In the genomic region with DNA sequence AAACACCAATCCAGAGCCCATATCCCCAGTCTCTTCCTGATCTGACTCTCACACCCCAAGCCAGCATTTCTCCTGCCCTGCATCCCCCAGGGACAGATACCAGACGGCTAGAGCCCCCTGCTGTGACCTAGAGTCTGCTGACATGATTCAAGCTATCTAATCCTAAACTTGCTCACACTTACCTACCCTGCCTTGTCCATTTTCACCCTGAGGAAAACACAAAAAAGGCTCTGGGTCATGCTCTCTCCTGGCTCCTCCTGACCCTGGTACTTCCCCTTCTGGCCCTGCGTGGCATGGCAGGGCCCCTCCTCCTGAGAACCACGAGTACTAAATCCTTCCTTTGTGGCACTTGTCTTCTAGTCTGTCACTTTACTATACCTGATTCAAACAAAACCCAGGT, we compare ENCODE assay signal across 11 cellular contexts. TPM values are rescaled to one million over a fixed set of nuclear protein-coding genes. Genes with fewer than 3 reads are reported as not detected.
DNase-seq lines count a peak whose midpoint lies in the region; ATAC-seq, FAIRE-seq and TF ChIP-seq lines count a peak whose summit lies in the region.
"Had no signal": no experiment of that assay in that cellular context is flagged by ENCODE, and none has a peak within 500 bp of the region (broad histone marks: within the 10 kb centered on the region; RNA-seq: fewer than 3 reads in every experiment).

No MANE protein-coding gene starts in this region.

- ATAC-seq in K562, result no peak
- ATAC-seq in stimulated activated memory B cell treated with anti-CD40 and anti-IgM and Interleukin-4, amounts not matched to agents 10 μg/mL and 1 μg/mL and 100 μg/mL, for 72 hours, result no peak
- ATAC-seq in GM19467 (IDR thresholded peaks at IDR 0.05; ENCODE audit: unreplicated experiment), result no peak

- H3K4me1 Mint-ChIP-seq in activated naive CD4-positive, alpha-beta T cell treated with anti-CD3 and anti-CD28 coated beads, Interleukin-2, amount 50 U/mL, for 24 hours, result peaks cover 17% of the 10 kb centered on the region
- H3K4me1 Mint-ChIP-seq in stimulated activated memory B cell treated with anti-CD40 and anti-IgM and Interleukin-4, amounts not matched to agents 10 μg/mL and 1 μg/mL and 100 μg/mL, for 72 hours, result peaks cover 40% of the 10 kb centered on the region

- no peak for TF ChIP-seq POLR2A in K562 (conservative IDR thresholded peaks at IDR 0.05)

- H3K27me3 ChIP-seq in K562 (ENCODE audit: control insufficient read depth in 2 of 2, insufficient read depth in 2 of 2, low read length in 2 of 2), result no peaks in the 10 kb centered on the region

- H3K36me3 Mint-ChIP-seq in activated naive CD4-positive, alpha-beta T cell treated with anti-CD3 and anti-CD28 coated beads, Interleukin-2, amount 50 U/mL, for 24 hours, result no peaks in the 10 kb centered on the region
- H3K36me3 Mint-ChIP-seq in stimulated activated memory B cell treated with anti-CD40 and anti-IgM and Interleukin-4, amounts not matched to agents 10 μg/mL and 1 μg/mL and 100 μg/mL, for 72 hours, result no peaks in the 10 kb centered on the region

- H3K79me2 ChIP-seq in K562 (ENCODE audit: control insufficient read depth, insufficient read depth, low read length), result peaks cover 16% of the 10 kb centered on the region

- TF ChIP-seq CTCF in K562 (IDR thresholded peaks at IDR 0.05 in 2 of 3, conservative IDR thresholded peaks at IDR 0.05 in 1 of 3; ENCODE audit: insufficient read depth in 2 of 3, low read depth in 1 of 3, low read length in 3 of 3), result 0 out of 6 replicates have a peak, but pooled peaks of 2 of the 3 experiments have one; percentile 7 to 22

- H4K20me1 ChIP-seq in K562 (replicated peaks; ENCODE audit: control insufficient read depth, insufficient read depth, low read length), result peaks cover 7% of the 10 kb centered on the region; the same call in 1 of the 2 replicates

- no peak overlapping the region for H3K27ac ChIP-seq in K562 (ENCODE audit: extremely low read depth, low read depth, low read length)

- in situ Hi-C loops in K562 (cut with MboI), result no loop called here

- WGBS in K562 (ENCODE audit: insufficient coverage, low coverage, missing lambda C conversion rate), result 15% methylated on average over 3 of the region's 3 CpGs

- H3K4me3 ChIP-seq in K562, result no peak overlapping the region

- no peak overlapping the region for H3K4me3 Mint-ChIP-seq in activated naive CD4-positive, alpha-beta T cell treated with anti-CD3 and anti-CD28 coated beads, Interleukin-2, amount 50 U/mL, for 24 hours
- no peak overlapping the region for H3K4me3 Mint-ChIP-seq in stimulated activated memory B cell treated with anti-CD40 and anti-IgM and Interleukin-4, amounts not matched to agents 10 μg/mL and 1 μg/mL and 100 μg/mL, for 72 hours

- H3K27me3 Mint-ChIP-seq in activated naive CD4-positive, alpha-beta T cell treated with anti-CD3 and anti-CD28 coated beads, Interleukin-2, amount 50 U/mL, for 24 hours, result no peaks in the 10 kb centered on the region
- no peaks in the 10 kb centered on the region for H3K27me3 Mint-ChIP-seq in stimulated activated memory B cell treated with anti-CD40 and anti-IgM and Interleukin-4, amounts not matched to agents 10 μg/mL and 1 μg/mL and 100 μg/mL, for 72 hours

- BruUV-seq in K562 (replicated peaks; lab: Mats Ljungman, UMichigan), result no TSS peak

- TF ChIP-seq RAD21 in K562 (CRISPR knock-in tag; conservative IDR thresholded peaks at IDR 0.05 in 1 of 2, IDR thresholded peaks at IDR 0.05 in 1 of 2), result no peak

- POLR2A ChIA-PET in K562 (lab: Yijun Ruan, JAX), result interaction anchor here (0.6 to 3.2 kb wide), 3 partner anchors 11 to 854 kb away, joined by 3 to 28 read pairs (median 5); a partner anchor contains a TSS

- intact Hi-C loops in K562 (cut with micrococcal nuclease), result no loop called here

- H3K4me1 ChIP-seq in K562 (replicated peaks in 1 of 2; ENCODE audit: control insufficient read depth in 2 of 2, insufficient read depth in 2 of 2, low read length in 2 of 2), result peaks cover 21 to 39% of the 10 kb centered on the region in 2 experiments; a peak in 4 of 5 replicates

- H3K27ac Mint-ChIP-seq in activated naive CD4-positive, alpha-beta T cell treated with anti-CD3 and anti-CD28 coated beads, Interleukin-2, amount 50 U/mL, for 24 hours, result peak overlapping the region; percentile 48
- H3K27ac Mint-ChIP-seq in stimulated activated memory B cell treated with anti-CD40 and anti-IgM and Interleukin-4, amounts not matched to agents 10 μg/mL and 1 μg/mL and 100 μg/mL, for 72 hours, result peak overlapping the region; percentile 6

- no peak overlapping the region for H3K4me2 ChIP-seq in K562 (ENCODE audit: insufficient read depth, low read length)

- H3K36me3 ChIP-seq in K562 (ENCODE audit: control insufficient read depth, insufficient read depth, low read length), result no peaks in the 10 kb centered on the region

- no peak for TF ChIP-seq EP300 in K562 (IDR thresholded peaks at IDR 0.05; ENCODE audit: low read length)

- CTCF ChIA-PET in K562 (lab: Yijun Ruan, JAX; ENCODE audit: low intra/inter-chr PET ratio), result no interaction called here

- no peaks in the 10 kb centered on the region for H3K9me3 ChIP-seq in K562 (replicated peaks; ENCODE audit: control insufficient read depth, insufficient read depth, low read depth, low read length)

- no peak for DNase-seq in activated naive CD4-positive, alpha-beta T cell treated with anti-CD3 and anti-CD28 coated beads, Interleukin-2, amount 50 U/mL, for 16 hours
- peak; percentile 22 for DNase-seq in NCI-H82 treated with DMSO at 0.1 percent for 48 hours (lab: John Stamatoyannopoulos, UW; ENCODE audit: unreplicated experiment)
- peak in 1 of 4 experiments; percentile 42 for DNase-seq in K562 (ENCODE audit: extremely low read depth in 1 of 4, low spot score in 3 of 4)
- no peak for DNase-seq in hypothalamus (lab: John Stamatoyannopoulos, UW)
- no peak for DNase-seq in superior temporal gyrus (ENCODE audit: extremely low spot score)
- DNase-seq: nucleus accumbens, SW 1271 had no signal

- no peaks in the 10 kb centered on the region for H3K9me3 Mint-ChIP-seq in activated naive CD4-positive, alpha-beta T cell treated with anti-CD3 and anti-CD28 coated beads, Interleukin-2, amount 50 U/mL, for 24 hours
- no peaks in the 10 kb centered on the region for H3K9me3 Mint-ChIP-seq in stimulated activated memory B cell treated with anti-CD40 and anti-IgM and Interleukin-4, amounts not matched to agents 10 μg/mL and 1 μg/mL and 100 μg/mL, for 72 hours

- peak overlapping the region; percentile 9 to 77; a peak in 2 of 4 replicates for H3K9ac ChIP-seq in K562 (ENCODE audit: insufficient read depth in 1 of 2, low read depth in 2 of 2, low read length in 2 of 2)

- H2AFZ ChIP-seq in K562 (ENCODE audit: low read depth, low read length), result peak overlapping the region; percentile 5

- FAIRE-seq in K562 (lab: Jason Lieb, UNC), result peak; percentile 76
- FAIRE-seq: HTR-8/SVneo had no signal

- no peaks in the 10 kb centered on the region for H3K9me1 ChIP-seq in K562 (ENCODE audit: control insufficient read depth, insufficient read depth, low read length)

RNA-seq across cellular contexts. Expression of a gene that starts 2.8 kb away (rescaled TPM):
- 63.1 and 259 TPM in 2 replicates for total RNA-seq in K562 (2011; cell fraction: chromatin; rRNA removed; ENCODE audit: low replicate concordance)
- 190 and 191 TPM in 2 replicates for total RNA-seq in K562 (2011; cell fraction: nucleolus; rRNA removed)
- total RNA-seq in K562 (2011; cell fraction: nucleoplasm; rRNA removed), result 87.1 and 99.6 TPM in 2 replicates
- 33.7 and 37.2 TPM in 2 replicates for total RNA-seq in K562 (2014; rRNA removed)
- total RNA-seq in K562 (2014; rRNA removed; fragmentation: Illumina TruSeq; extraction: Trizol), result 4.1 and 5.8 TPM in 2 replicates
- total RNA-seq in K562 (2015; rRNA removed; fragmentation: Illumina TruSeq; extraction: Trizol), result 10.4 and 14.9 TPM in 2 replicates
- 32.2 and 32.5 TPM in 2 replicates for total RNA-seq in K562 (2021)
- polyA plus RNA-seq in K562 (2011; rRNA removed), result 24.5 and 34.0 TPM in 2 replicates
- 36.0 and 79.6 TPM in 2 replicates for polyA plus RNA-seq in K562 (2011; cell fraction: cytosol; rRNA removed)
- 220 and 374 TPM in 2 replicates for polyA plus RNA-seq in K562 (2011; cell fraction: nucleus; rRNA removed)
- 26.1 and 37.6 TPM in 2 replicates for polyA plus RNA-seq in K562 (2012)
- polyA plus RNA-seq in K562 (2014; fragmentation: Illumina TruSeq; extraction: Trizol), result 18.6 and 24.3 TPM in 2 replicates
- under 1 TPM; 0.21 to 0.63 TPM for polyA plus RNA-seq in K562 (2014; fragmentation: Nextera tagmentation; extraction: Ambion mirVana)
- 45.3 and 47.0 TPM in 2 replicates for polyA plus RNA-seq in K562 (2014; rRNA removed)
- 9.5 and 12.2 TPM in 2 replicates for polyA minus RNA-seq in K562 (2011; rRNA and poly(A)+ RNA removed)
- 14.6 and 18.9 TPM in 2 replicates for polyA minus RNA-seq in K562 (2011; cell fraction: cytosol; rRNA and poly(A)+ RNA removed)
- polyA minus RNA-seq in K562 (2011; cell fraction: nucleus; rRNA and poly(A)+ RNA removed), result 40.5 and 60.7 TPM in 2 replicates

RNA-seq across cellular contexts. Expression of a gene that starts 12.3 kb away (rescaled TPM):
- total RNA-seq in K562 (2011; cell fraction: chromatin; rRNA removed; ENCODE audit: low replicate concordance), result 64.8 and 136 TPM in 2 replicates
- total RNA-seq in K562 (2011; cell fraction: nucleolus; rRNA removed), result 82.2 and 86.9 TPM in 2 replicates
- 72.2 and 86.4 TPM in 2 replicates for total RNA-seq in K562 (2011; cell fraction: nucleoplasm; rRNA removed)
- total RNA-seq in K562 (2014; rRNA removed) (71.7 and 91.1 TPM in 2 replicates), K562 (2014; rRNA removed; fragmentation: Illumina TruSeq; extraction: Trizol) (25.8 and 29.0 TPM in 2 replicates), K562 (2015; rRNA removed; fragmentation: Illumina TruSeq; extraction: Trizol) (53.8 and 54.1 TPM in 2 replicates), K562 (2021) (80.9 and 86.7 TPM in 2 replicates)
- polyA plus RNA-seq in K562 (2011; rRNA removed) (38.8 and 44.0 TPM in 2 replicates), K562 (2014; fragmentation: Illumina TruSeq; extraction: Trizol) (33.6 and 44.3 TPM in 2 replicates), K562 (2014; fragmentation: Nextera tagmentation; extraction: Ambion mirVana) (1 to 10 TPM; 1.0 to 2.4 TPM), K562 (2014; rRNA removed) (71.0 and 71.7 TPM in 2 replicates)
- polyA plus RNA-seq in K562 (2011; cell fraction: cytosol; rRNA removed), result 44.8 and 62.0 TPM in 2 replicates
- polyA plus RNA-seq in K562 (2011; cell fraction: nucleus; rRNA removed), result 169 and 210 TPM in 2 replicates
- 34.1 and 42.5 TPM in 2 replicates for polyA plus RNA-seq in K562 (2012)
- 13.9 and 22.3 TPM in 2 replicates for polyA minus RNA-seq in K562 (2011; rRNA and poly(A)+ RNA removed)
- 23.8 and 30.1 TPM in 2 replicates for polyA minus RNA-seq in K562 (2011; cell fraction: cytosol; rRNA and poly(A)+ RNA removed)
- polyA minus RNA-seq in K562 (2011; cell fraction: nucleus; rRNA and poly(A)+ RNA removed), result 27.6 and 35.2 TPM in 2 replicates

RNA-seq across cellular contexts. Expression of a gene that starts 16.1 kb away (rescaled TPM):
- total RNA-seq in K562 (2011; cell fraction: chromatin; rRNA removed; ENCODE audit: low replicate concordance), result 167 and 212 TPM in 2 replicates
- total RNA-seq in K562 (2011; cell fraction: nucleolus; rRNA removed), result 102 and 111 TPM in 2 replicates
- total RNA-seq in K562 (2011; cell fraction: nucleoplasm; rRNA removed), result 119 and 135 TPM in 2 replicates
- 63.8 and 69.8 TPM in 2 replicates for total RNA-seq in K562 (2014; rRNA removed)
- 25.6 and 31.9 TPM in 2 replicates for total RNA-seq in K562 (2014; rRNA removed; fragmentation: Illumina TruSeq; extraction: Trizol)
- total RNA-seq in K562 (2015; rRNA removed; fragmentation: Illumina TruSeq; extraction: Trizol), result 41.4 and 42.8 TPM in 2 replicates
- 76.0 and 80.3 TPM in 2 replicates for total RNA-seq in K562 (2021)
- 26.9 and 31.3 TPM in 2 replicates for polyA plus RNA-seq in K562 (2011; rRNA removed)
- 24.1 and 49.2 TPM in 2 replicates for polyA plus RNA-seq in K562 (2011; cell fraction: cytosol; rRNA removed)
- 85.2 and 132 TPM in 2 replicates for polyA plus RNA-seq in K562 (2011; cell fraction: nucleus; rRNA removed)
- 38.1 and 40.2 TPM in 2 replicates for polyA plus RNA-seq in K562 (2012)
- polyA plus RNA-seq in K562 (2014; fragmentation: Illumina TruSeq; extraction: Trizol), result 36.4 and 44.9 TPM in 2 replicates
- polyA plus RNA-seq in K562 (2014; fragmentation: Nextera tagmentation; extraction: Ambion mirVana), result 1 to 10 TPM; 2.2 to 3.8 TPM
- polyA plus RNA-seq in K562 (2014; rRNA removed), result 48.9 and 59.2 TPM in 2 replicates
- 46.2 and 56.3 TPM in 2 replicates for polyA minus RNA-seq in K562 (2011; rRNA and poly(A)+ RNA removed)
- polyA minus RNA-seq in K562 (2011; cell fraction: cytosol; rRNA and poly(A)+ RNA removed), result 46.2 and 48.9 TPM in 2 replicates
- 35.8 and 47.0 TPM in 2 replicates for polyA minus RNA-seq in K562 (2011; cell fraction: nucleus; rRNA and poly(A)+ RNA removed)

RNA-seq across cellular contexts. Expression of a gene that starts 23.9 kb away (rescaled TPM):
- total RNA-seq in K562 (2011; cell fraction: chromatin; rRNA removed; ENCODE audit: low replicate concordance), result 207 and 328 TPM in 2 replicates
- total RNA-seq in K562 (2011; cell fraction: nucleolus; rRNA removed), result 176 and 183 TPM in 2 replicates
- total RNA-seq in K562 (2011; cell fraction: nucleoplasm; rRNA removed), result 193 and 208 TPM in 2 replicates
- total RNA-seq in K562 (2014; rRNA removed), result 49.7 and 54.8 TPM in 2 replicates
- 25.5 and 31.8 TPM in 2 replicates for total RNA-seq in K562 (2014; rRNA removed; fragmentation: Illumina TruSeq; extraction: Trizol)
- total RNA-seq in K562 (2015; rRNA removed; fragmentation: Illumina TruSeq; extraction: Trizol), result 30.8 and 31.4 TPM in 2 replicates
- 53.0 and 54.0 TPM in 2 replicates for total RNA-seq in K562 (2021)
- 56.1 and 64.2 TPM in 2 replicates for polyA plus RNA-seq in K562 (2011; rRNA removed)
- polyA plus RNA-seq in K562 (2011; cell fraction: cytosol; rRNA removed), result 42.3 and 50.6 TPM in 2 replicates
- 337 and 348 TPM in 2 replicates for polyA plus RNA-seq in K562 (2011; cell fraction: nucleus; rRNA removed)
- polyA plus RNA-seq in K562 (2012), result 32.2 and 49.3 TPM in 2 replicates
- polyA plus RNA-seq in K562 (2014; fragmentation: Illumina TruSeq; extraction: Trizol), result 37.1 and 41.3 TPM in 2 replicates
- 10 to 100 TPM; 13.9 to 21.4 TPM for polyA plus RNA-seq in K562 (2014; fragmentation: Nextera tagmentation; extraction: Ambion mirVana)
- polyA plus RNA-seq in K562 (2014; rRNA removed), result 65.5 and 68.6 TPM in 2 replicates
- 24.1 and 28.0 TPM in 2 replicates for polyA minus RNA-seq in K562 (2011; rRNA and poly(A)+ RNA removed)
- polyA minus RNA-seq in K562 (2011; cell fraction: cytosol; rRNA and poly(A)+ RNA removed), result 10.1 and 16.2 TPM in 2 replicates
- polyA minus RNA-seq in K562 (2011; cell fraction: nucleus; rRNA and poly(A)+ RNA removed), result 42.9 and 65.3 TPM in 2 replicates

RNA-seq across cellular contexts. Expression of a gene that starts 51.0 kb away (rescaled TPM):
- 2.1 and 9.1 TPM in 2 replicates for total RNA-seq in K562 (2011; cell fraction: chromatin; rRNA removed; ENCODE audit: low replicate concordance)
- total RNA-seq in K562 (2011; cell fraction: nucleolus; rRNA removed), result 19.8 and 28.3 TPM in 2 replicates
- 9.6 and 10.5 TPM in 2 replicates for total RNA-seq in K562 (2011; cell fraction: nucleoplasm; rRNA removed)
- total RNA-seq in K562 (2014; rRNA removed) (239 and 259 TPM in 2 replicates), K562 (2014; rRNA removed; fragmentation: Illumina TruSeq; extraction: Trizol) (9.2 and 11.6 TPM in 2 replicates), K562 (2015; rRNA removed; fragmentation: Illumina TruSeq; extraction: Trizol) (54.9 and 58.3 TPM in 2 replicates), K562 (2021) (146 and 158 TPM in 2 replicates)
- polyA plus RNA-seq in K562 (2011; rRNA removed) (21.6 and 23.7 TPM in 2 replicates), K562 (2014; fragmentation: Illumina TruSeq; extraction: Trizol) (10.4 and 32.9 TPM in 2 replicates), K562 (2014; fragmentation: Nextera tagmentation; extraction: Ambion mirVana) (1 to 10 TPM; 2.6 to 4.1 TPM), K562 (2014; rRNA removed) (184 and 216 TPM in 2 replicates)
- polyA plus RNA-seq in K562 (2011; cell fraction: cytosol; rRNA removed), result 35.6 and 169 TPM in 2 replicates
- polyA plus RNA-seq in K562 (2011; cell fraction: nucleus; rRNA removed), result 18.9 and 28.4 TPM in 2 replicates
- 75.7 and 99.4 TPM in 2 replicates for polyA plus RNA-seq in K562 (2012)
- 1.7 and 3.9 TPM in 2 replicates for polyA minus RNA-seq in K562 (2011; rRNA and poly(A)+ RNA removed)
- 21.6 and 22.5 TPM in 2 replicates for polyA minus RNA-seq in K562 (2011; cell fraction: cytosol; rRNA and poly(A)+ RNA removed)
- polyA minus RNA-seq in K562 (2011; cell fraction: nucleus; rRNA and poly(A)+ RNA removed), result 4.7 and 8.7 TPM in 2 replicates
